In genomic region chr2:213251618-213252017, GRCh38 we compare ENCODE assay signal across 9 cellular contexts. TPM values are rescaled to one million over a fixed set of nuclear protein-coding genes. Genes with fewer than 3 reads are reported as not detected.
A peak's percentile ranks its signal among the peaks of the same experiment; 100 is the strongest.
DNase-seq lines count a peak whose midpoint lies in the region; ATAC-seq and TF ChIP-seq lines count a peak whose summit lies in the region.
"Had no signal": no experiment of that assay in that cellular context is flagged by ENCODE, and none has a peak within 500 bp of the region (broad histone marks: within the 10 kb centered on the region; RNA-seq: fewer than 3 reads in every experiment).

No MANE protein-coding gene starts in this region.

- H3K9me3 ChIP-seq in Panc1 (ENCODE audit: control insufficient read depth, insufficient read depth, low read depth, low read length): no peaks in the 10 kb centered on the region
- H3K9me3 ChIP-seq in endodermal cell (ENCODE audit: control insufficient read depth, low read length): no peaks in the 10 kb centered on the region

- no peak overlapping the region for H3K9ac ChIP-seq in endodermal cell (ENCODE audit: extremely low read depth, low read length, poor library complexity, severe bottlenecking)

- WGBS in endodermal cell (ENCODE audit: insufficient coverage in 1 of 2, insufficient read length in 1 of 2), 2 experiments: 6 to 14% methylated on average over 1 to 2 of the region's 3 CpGs

- H3K27ac Mint-ChIP-seq in endodermal cell (peak overlapping the region; percentile 87), mesothelial cell of epicardium (no peak overlapping the region)
- H3K27ac Mint-ChIP-seq: CD8-positive, alpha-beta memory T cell had no signal

- TF ChIP-seq CTCF in Panc1 (IDR thresholded peaks at IDR 0.05) (peak; percentile 57; the same call in 1 of the 2 replicates), endodermal cell (conservative IDR thresholded peaks at IDR 0.05) (peak; percentile 84), mesothelial cell of epicardium (IDR thresholded peaks at IDR 0.05; ENCODE audit: unreplicated experiment) (peak; percentile 86)

- CTCF ChIA-PET in Panc1 (lab: Charles Lee): interaction anchor here (0.5 kb wide), 1 partner anchor 672 kb away, joined by 4 read pairs; no protein-coding TSS in a partner anchor

- in situ Hi-C loops in Panc1 (cut with HindIII; ENCODE audit: low pct_unique_long_range_greater_than_20kb, low sequenced_read_pairs): no loop called here

- peaks cover 3% of the 10 kb centered on the region for H3K9me3 Mint-ChIP-seq in endodermal cell
- peaks cover 2% of the 10 kb centered on the region for H3K9me3 Mint-ChIP-seq in mesothelial cell of epicardium
- H3K9me3 Mint-ChIP-seq: CD8-positive, alpha-beta memory T cell had no signal

- POLR2A ChIA-PET in Panc1 (lab: Charles Lee): no interaction called here

- ATAC-seq in Panc1: peak; percentile 82

- H3K4me3 ChIP-seq in Panc1 (ENCODE audit: low read depth in 2 of 2, low read length in 2 of 2) (no peak overlapping the region), endodermal cell (ENCODE audit: low read length) (no peak overlapping the region)

- H3K27ac ChIP-seq in Panc1 (ENCODE audit: low read length): peak overlapping the region; percentile 48; the same call in 1 of the 2 replicates
- no peak overlapping the region for H3K27ac ChIP-seq in endodermal cell (ENCODE audit: low read depth, low read length)

- H3K36me3 ChIP-seq in Panc1 (ENCODE audit: control insufficient read depth, insufficient read depth, low read length): no peaks in the 10 kb centered on the region
- no peaks in the 10 kb centered on the region for H3K36me3 ChIP-seq in endodermal cell (ENCODE audit: control insufficient read depth, insufficient read depth, low read length)

- no peak overlapping the region for H3K4me3 Mint-ChIP-seq in endodermal cell
- no peak overlapping the region for H3K4me3 Mint-ChIP-seq in mesothelial cell of epicardium
- H3K4me3 Mint-ChIP-seq: CD8-positive, alpha-beta memory T cell had no signal

- intact Hi-C loops in Panc1 (cut with micrococcal nuclease; ENCODE audit: unreplicated experiment): no loop called here

- no peaks in the 10 kb centered on the region for H3K27me3 ChIP-seq in Panc1 (ENCODE audit: control insufficient read depth, insufficient read depth, low read length)
- no peaks in the 10 kb centered on the region for H3K27me3 ChIP-seq in endodermal cell (ENCODE audit: control insufficient read depth, insufficient read depth, low read length, poor library complexity, severe bottlenecking)

- no peaks in the 10 kb centered on the region for H3K4me1 ChIP-seq in Panc1 (ENCODE audit: control insufficient read depth, insufficient read depth, low read length)
- no peaks in the 10 kb centered on the region for H3K4me1 ChIP-seq in endodermal cell (ENCODE audit: control insufficient read depth, insufficient read depth, low read length)

- no peaks in the 10 kb centered on the region for H3K27me3 Mint-ChIP-seq in endodermal cell (ENCODE audit: insufficient read depth)
- H3K27me3 Mint-ChIP-seq in mesothelial cell of epicardium (ENCODE audit: low read depth): no peaks in the 10 kb centered on the region

- H3K36me3 Mint-ChIP-seq in endodermal cell (ENCODE audit: low read depth) (no peaks in the 10 kb centered on the region), mesothelial cell of epicardium (no peaks in the 10 kb centered on the region)
- H3K36me3 Mint-ChIP-seq: CD8-positive, alpha-beta memory T cell had no signal

- DNase-seq in SIG-M5 treated with dmso at 0.1 percent for 504 hours (lab: John Stamatoyannopoulos, UW; ENCODE audit: unreplicated experiment): peak; percentile 48
- no peak for DNase-seq in SIG-M5 (lab: John Stamatoyannopoulos, UW)
- DNase-seq in H4 (ENCODE audit: low spot score): peak; percentile 82
- DNase-seq in KG1 (lab: John Stamatoyannopoulos, UW): peak; percentile 53
- no peak for DNase-seq in Panc1 (ENCODE audit: low read depth, low spot score)
- no peak for DNase-seq in endodermal cell
- no peak for DNase-seq in mesothelial cell of epicardium (ENCODE audit: low spot score in 2 of 2, unreplicated experiment in 2 of 2)
- DNase-seq in activated effector memory CD4-positive, alpha-beta T cell treated with anti-CD3 and anti-CD28 coated beads, Interleukin-2, amount 50 U/mL, for 16 hours: no peak

- no TSS peak for BruUV-seq in Panc1 (replicated peaks; lab: Mats Ljungman, UMichigan)

- H3K4me1 Mint-ChIP-seq in endodermal cell (peaks cover 13% of the 10 kb centered on the region), mesothelial cell of epicardium (peaks cover 37% of the 10 kb centered on the region)
- H3K4me1 Mint-ChIP-seq: CD8-positive, alpha-beta memory T cell had no signal

RNA-seq across cellular contexts. Expression of gene SPAG16, which starts 32.6 kb away (rescaled TPM):
- 24.8 and 25.1 TPM in 2 replicates for total RNA-seq in H4 (2014; rRNA removed; shearing (Covaris generic))
- total RNA-seq in Panc1 (2021; ENCODE audit: unreplicated experiment): 13.0 TPM
- 34.4 TPM for polyA plus RNA-seq in Panc1 (2012; ENCODE audit: insufficient read length)
- total RNA-seq in endodermal cell: 10 to 100 TPM; 27.8 to 38.2 TPM
- polyA plus RNA-seq in endodermal cell (2013, experiment 1 of 2): 38.1 TPM
- polyA plus RNA-seq in endodermal cell (2013, experiment 2 of 2): 33.2 TPM
- total RNA-seq in mesothelial cell of epicardium: 31.0 to 35.9 TPM (median 35.1 TPM) in 3 replicates

Comparison
In these comparisons a context has a peak if more than half of its experiments do, and no peak if none do; other contexts are left out.
1. DNase-seq: peak in SIG-M5 treated with dmso at 0.1 percent for 504 hours (single experiment), H4 (single experiment) and KG1 (single experiment); none in SIG-M5 (single experiment), Panc1 (single experiment), endodermal cell (single experiment), mesothelial cell of epicardium (0 of 2) and activated effector memory CD4-positive, alpha-beta T cell treated with anti-CD3 and anti-CD28 coated beads, Interleukin-2, amount 50 U/mL, for 16 hours (single experiment).
2. Peak in every context shown above with its lines, with median percentiles within 50 percentile points of each other: CTCF ChIP-seq.